Comparison of ENCODE assay signal across 14 cellular contexts in genomic region chr15:38242055-38242454, GRCh38. TPM values are rescaled to one million over a fixed set of nuclear protein-coding genes. Genes with fewer than 3 reads are reported as not detected.
DNase-seq lines count a peak whose midpoint lies in the region; ATAC-seq lines count a peak whose summit lies in the region.
"Had no signal": no experiment of that assay in that cellular context is flagged by ENCODE, and none has a peak within 500 bp of the region (broad histone marks: within the 10 kb centered on the region; RNA-seq: fewer than 3 reads in every experiment).

No MANE protein-coding gene starts in this region.

- peak; percentile 31 for DNase-seq in DMS153 (lab: John Stamatoyannopoulos, UW)
- no peak for DNase-seq in DMS153 treated with DMSO at 0.1 percent for 48 hours (lab: John Stamatoyannopoulos, UW; ENCODE audit: unreplicated experiment)
- DNase-seq in cardiac septum (ENCODE audit: low spot score) = no peak
- DNase-seq in stimulated activated naive CD8-positive, alpha-beta T cell treated with anti-CD3 and anti-CD28 coated beads, Interleukin-15, Interleukin-2, amounts not matched to agents 100 U/mL and 50 U/mL, for 24 hours = no peak
- no peak for DNase-seq in NCI-H2196 treated with DMSO at 0.1 percent for 48 hours (lab: John Stamatoyannopoulos, UW; ENCODE audit: unreplicated experiment)
- DNase-seq in mesenteric fat pad (ENCODE audit: low spot score) = no peak
- DNase-seq: activated T-cell treated with anti-CD3 and anti-CD28 coated beads for 4 hours, brain microvascular endothelial cell, NCI-H1048, NCI-H774, occipital lobe, T-helper 9 cell had no signal

- ATAC-seq in HG02571 (IDR thresholded peaks at IDR 0.05; ENCODE audit: unreplicated experiment) (peak; percentile 66), HG03439 (IDR thresholded peaks at IDR 0.05; ENCODE audit: unreplicated experiment) (peak; percentile 75)
- no peak for ATAC-seq in stimulated activated naive CD8-positive, alpha-beta T cell treated with anti-CD3 and anti-CD28 coated beads, Interleukin-15, Interleukin-2, amounts not matched to agents 100 U/mL and 50 U/mL, for 24 hours

- intact Hi-C loops in cardiac septum (cut with DNase I) = no loop called here

RNA-seq across cellular contexts. Expression of gene SPRED1, which starts 10.6 kb away (rescaled TPM):
- total RNA-seq in cardiac septum (12.7 TPM), mesenteric fat pad (43.6 TPM)
